Comparison of ENCODE assay signal across 8 cellular contexts in genomic region chr12:51218607-51219161, GRCh38. TPM values are rescaled to one million over a fixed set of nuclear protein-coding genes. Genes with fewer than 3 reads are reported as not detected.
A peak's percentile ranks its signal among the peaks of the same experiment; 100 is the strongest.
DNase-seq lines count a peak whose midpoint lies in the region; ATAC-seq, FAIRE-seq and TF ChIP-seq lines count a peak whose summit lies in the region.

No MANE protein-coding gene starts in this region.

- H3K27me3 ChIP-seq in cardiac muscle cell (no peaks in the 10 kb centered on the region), rectal smooth muscle tissue (ENCODE audit: control insufficient read depth, insufficient read depth, low read length) (no peaks in the 10 kb centered on the region)

- H3K36me3 ChIP-seq in cardiac muscle cell (no peaks in the 10 kb centered on the region), rectal smooth muscle tissue (ENCODE audit: control insufficient read depth, insufficient read depth, low read length) (no peaks in the 10 kb centered on the region)

- CTCF ChIA-PET in activated CD4-positive, alpha-beta memory T cell treated with anti-CD3 and anti-CD28 coated beads, Interleukin-2, amount 10 ng/mL, durations not matched to agents 7 days and 5 days (lab: Charles Lee): interaction anchor here (0.5 to 3.3 kb wide), 17 partner anchors 8 to 453 kb away, joined by 3 to 18 read pairs (median 3); partner anchors contain the start of genes DAZAP2, SLC11A2 and SMAGP
- CTCF ChIA-PET in HEK293T (lab: Yijun Ruan, JAX): interaction anchor here (0.6 to 1.3 kb wide), 4 partner anchors 10 to 129 kb away, joined by 3 to 5 read pairs (median 3); no protein-coding TSS in a partner anchor

- peak overlapping the region; percentile 65 for H3K27ac Mint-ChIP-seq in activated CD4-positive, alpha-beta memory T cell treated with anti-CD3 and anti-CD28 coated beads, Interleukin-2, amount 10 ng/mL, durations not matched to agents 7 days and 5 days

- no peak for FAIRE-seq in urothelium cell line (lab: Jason Lieb, UNC)

- ATAC-seq in Right ventricle myocardium inferior: peak; percentile 8

- POLR2A ChIA-PET in activated CD4-positive, alpha-beta memory T cell treated with anti-CD3 and anti-CD28 coated beads, Interleukin-2, amount 10 ng/mL, durations not matched to agents 7 days and 5 days (lab: Charles Lee): interaction anchor here (0.7 to 5.2 kb wide), 16 partner anchors 11 to 714 kb away, joined by 3 to 68 read pairs (median 6); partner anchors contain the start of genes ATF1, BIN2, CSRNP2 and DAZAP2
- POLR2A ChIA-PET in HEK293T (lab: Yijun Ruan, JAX): interaction anchor here (0.6 to 2.6 kb wide), 9 partner anchors 8 to 191 kb away, joined by 3 to 21 read pairs (median 5); partner anchors contain the start of genes CSRNP2 and DAZAP2

- no peak for TF ChIP-seq CTCF in cardiac muscle cell (IDR thresholded peaks at IDR 0.05; ENCODE audit: low read depth, low read length)

- intact Hi-C loops in Right ventricle myocardium inferior (cut with DNase I) (loop anchor here (1.0 to 5.0 kb wide), 2 partner anchors 20 to 46 kb away; partner anchors contain the start of genes DAZAP2 and TFCP2), cardiac septum (cut with DNase I) (loop anchor here (2.0 to 10.0 kb wide), 3 partner anchors 20 to 134 kb away; partner anchors contain the start of genes CSRNP2, DAZAP2 and TFCP2)

- no peaks in the 10 kb centered on the region for H3K9me3 ChIP-seq in cardiac muscle cell (ENCODE audit: low read depth)

- peaks cover 2% of the 10 kb centered on the region for H3K36me3 Mint-ChIP-seq in activated CD4-positive, alpha-beta memory T cell treated with anti-CD3 and anti-CD28 coated beads, Interleukin-2, amount 10 ng/mL, durations not matched to agents 7 days and 5 days (ENCODE audit: low read depth)

- H3K4me1 ChIP-seq in cardiac muscle cell (ENCODE audit: low read depth) (peaks cover 14% of the 10 kb centered on the region), rectal smooth muscle tissue (ENCODE audit: control insufficient read depth, insufficient read depth, low read length) (peaks cover 13% of the 10 kb centered on the region)

- H3K27me3 Mint-ChIP-seq in activated CD4-positive, alpha-beta memory T cell treated with anti-CD3 and anti-CD28 coated beads, Interleukin-2, amount 10 ng/mL, durations not matched to agents 7 days and 5 days: no peaks in the 10 kb centered on the region

- H3K4me3 ChIP-seq in cardiac muscle cell (peak overlapping the region; percentile 92), rectal smooth muscle tissue (ENCODE audit: low read length) (peak overlapping the region; percentile 90)

- DNase-seq in Right ventricle myocardium inferior (ENCODE audit: missing footprints) (no peak), cardiac septum (ENCODE audit: low spot score) (no peak), cardiac muscle cell (ENCODE audit: low read depth in 1 of 2, low spot score in 1 of 2) (peak; percentile 6 to 19), 8988T (no peak), urothelium cell line (ENCODE audit: low spot score) (no peak), HEK293T (ENCODE audit: extremely low spot score) (no peak)
- no peak for DNase-seq in activated CD4-positive, alpha-beta memory T cell treated with anti-CD3 and anti-CD28 coated beads, Interleukin-2, amount 10 ng/mL, durations not matched to agents 7 days and 5 days

- no peaks in the 10 kb centered on the region for H3K9me3 Mint-ChIP-seq in activated CD4-positive, alpha-beta memory T cell treated with anti-CD3 and anti-CD28 coated beads, Interleukin-2, amount 10 ng/mL, durations not matched to agents 7 days and 5 days

- peak overlapping the region; percentile 86 for H3K9ac ChIP-seq in rectal smooth muscle tissue (ENCODE audit: low read length)

- peaks cover 16% of the 10 kb centered on the region for H3K4me1 Mint-ChIP-seq in activated CD4-positive, alpha-beta memory T cell treated with anti-CD3 and anti-CD28 coated beads, Interleukin-2, amount 10 ng/mL, durations not matched to agents 7 days and 5 days

- H3K27ac ChIP-seq in cardiac muscle cell (peak overlapping the region; percentile 29), rectal smooth muscle tissue (ENCODE audit: low read depth, low read length) (peak overlapping the region; percentile 90)

- H3K4me3 Mint-ChIP-seq in activated CD4-positive, alpha-beta memory T cell treated with anti-CD3 and anti-CD28 coated beads, Interleukin-2, amount 10 ng/mL, durations not matched to agents 7 days and 5 days: peak overlapping the region; percentile 79

TF ChIP-seq in HEK293T, 16 proteins besides CTCF, POLR2A, EP300 and RAD21:
- TF ChIP-seq HDGF (IDR thresholded peaks at IDR 0.05; ENCODE audit: borderline replicate concordance): no peak
- no peak for TF ChIP-seq LEF1 (IDR thresholded peaks at IDR 0.05; ENCODE audit: borderline replicate concordance)
- TF ChIP-seq PKNOX1 (IDR thresholded peaks at IDR 0.05): no peak
- no peak for TF ChIP-seq FOXK2 (IDR thresholded peaks at IDR 0.05)

RNA-seq across cellular contexts. Expression of gene POU6F1, which starts 0.8 kb away (rescaled TPM):
- total RNA-seq in Right ventricle myocardium inferior (8.6 TPM), cardiac septum (9.1 TPM), cardiac muscle cell (1.5 and 3.8 TPM in 2 replicates)
- 1 to 10 TPM; 4.1 to 4.8 TPM for total RNA-seq in activated CD4-positive, alpha-beta memory T cell treated with anti-CD3 and anti-CD28 coated beads, Interleukin-2, amount 10 ng/mL, durations not matched to agents 7 days and 5 days
- 3.4 and 6.6 TPM in 2 replicates for polyA plus RNA-seq in cardiac muscle cell

RNA-seq across cellular contexts. Expression of gene DAZAP2, which starts 19.9 kb away (rescaled TPM):
- total RNA-seq in Right ventricle myocardium inferior (136 TPM), cardiac septum (169 TPM), cardiac muscle cell (105 and 131 TPM in 2 replicates)
- total RNA-seq in activated CD4-positive, alpha-beta memory T cell treated with anti-CD3 and anti-CD28 coated beads, Interleukin-2, amount 10 ng/mL, durations not matched to agents 7 days and 5 days: 100 to 1,000 TPM; 247 TPM
- 147 and 191 TPM in 2 replicates for polyA plus RNA-seq in cardiac muscle cell

RNA-seq across cellular contexts. Expression of gene TFCP2, which starts 45.7 kb away (rescaled TPM):
- total RNA-seq in Right ventricle myocardium inferior (22.3 TPM), cardiac septum (20.2 TPM), cardiac muscle cell (8.2 and 12.2 TPM in 2 replicates)
- total RNA-seq in activated CD4-positive, alpha-beta memory T cell treated with anti-CD3 and anti-CD28 coated beads, Interleukin-2, amount 10 ng/mL, durations not matched to agents 7 days and 5 days: 10 to 100 TPM; 34.3 to 35.9 TPM
- polyA plus RNA-seq in cardiac muscle cell: 17.0 and 26.6 TPM in 2 replicates

RNA-seq across cellular contexts. Expression of gene SMAGP, which starts 51.5 kb away (rescaled TPM):
- total RNA-seq in Right ventricle myocardium inferior (3.8 TPM), cardiac septum (4.4 TPM), cardiac muscle cell (3.0 and 5.5 TPM in 2 replicates)
- total RNA-seq in activated CD4-positive, alpha-beta memory T cell treated with anti-CD3 and anti-CD28 coated beads, Interleukin-2, amount 10 ng/mL, durations not matched to agents 7 days and 5 days: 1 to 10 TPM; 1.8 to 3.1 TPM
- 4.7 and 6.7 TPM in 2 replicates for polyA plus RNA-seq in cardiac muscle cell

Comparison
In these comparisons a context has a peak if more than half of its experiments do, and no peak if none do; other contexts are left out.
1. DNase-seq: peak in cardiac muscle cell (2 of 2); none in Right ventricle myocardium inferior (single experiment), cardiac septum (single experiment), activated CD4-positive, alpha-beta memory T cell treated with anti-CD3 and anti-CD28 coated beads, Interleukin-2, amount 10 ng/mL, durations not matched to agents 7 days and 5 days (single experiment), 8988T (single experiment), urothelium cell line (single experiment) and HEK293T (single experiment).